ENCODE assay signal across 14 cellular contexts in the genomic region with DNA sequence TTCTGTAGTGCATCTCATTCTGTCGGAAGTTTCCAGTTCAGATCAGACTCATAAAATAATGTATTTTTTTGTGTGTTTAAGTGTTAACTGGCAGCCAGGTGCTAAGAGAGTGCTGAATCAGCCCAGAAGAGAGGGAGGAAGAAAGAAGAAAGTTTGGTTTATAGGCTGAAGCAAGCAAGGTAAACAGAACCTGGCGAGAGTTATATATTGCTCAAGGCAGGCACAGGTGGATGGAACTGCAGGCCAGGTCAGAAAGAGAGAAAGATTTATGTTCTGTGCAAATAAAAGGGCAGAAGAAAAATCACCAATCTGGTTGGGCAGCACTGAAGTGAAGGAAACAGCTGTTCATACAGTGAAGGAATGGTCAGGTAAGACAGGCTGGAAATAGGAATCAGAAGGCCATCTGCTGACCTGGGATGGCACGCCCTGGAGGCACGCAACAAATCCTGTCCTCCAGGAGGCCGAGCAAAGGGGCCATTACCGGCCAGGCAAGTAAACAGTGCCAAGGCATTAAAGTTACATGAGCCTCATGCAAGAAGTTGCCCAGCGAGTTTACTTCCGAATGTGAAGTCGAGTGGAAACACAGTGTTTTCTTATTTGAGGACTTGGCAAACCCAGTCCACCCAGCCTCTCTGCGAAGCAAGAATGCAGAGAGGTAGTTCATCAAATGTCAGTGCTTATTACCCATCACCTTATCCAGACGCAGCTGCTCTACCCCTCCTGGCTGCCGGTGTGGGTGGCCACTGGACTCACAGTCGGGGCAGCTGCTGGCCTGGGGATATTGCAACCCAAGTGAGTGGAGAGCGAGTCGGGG.
A peak's percentile ranks its signal among the peaks of the same experiment; 100 is the strongest.
DNase-seq lines count a peak whose midpoint lies in the region; ATAC-seq, FAIRE-seq and TF ChIP-seq lines count a peak whose summit lies in the region.
"Had no signal": no experiment of that assay in that cellular context is flagged by ENCODE, and none has a peak within 500 bp of the region (broad histone marks: within the 10 kb centered on the region; RNA-seq: fewer than 3 reads in every experiment).

No MANE protein-coding gene starts in this region.

- H3K27ac Mint-ChIP-seq in activated naive CD8-positive, alpha-beta T cell treated with anti-CD3 and anti-CD28 coated beads for 36 hours = no peak overlapping the region
- H3K27ac Mint-ChIP-seq: memory B cell had no signal

- no peaks in the 10 kb centered on the region for H3K4me1 Mint-ChIP-seq in activated naive CD8-positive, alpha-beta T cell treated with anti-CD3 and anti-CD28 coated beads for 36 hours
- H3K4me1 Mint-ChIP-seq: memory B cell had no signal

- H3K9ac ChIP-seq in kidney (ENCODE audit: low read length in 2 of 2) = no peak overlapping the region

- in situ Hi-C loops in T47D (cut with HindIII; ENCODE audit: low pct_unique_long_range_greater_than_20kb, low sequenced_read_pairs) = no loop called here

- H3K36me3 Mint-ChIP-seq in activated naive CD8-positive, alpha-beta T cell treated with anti-CD3 and anti-CD28 coated beads for 36 hours = no peaks in the 10 kb centered on the region
- H3K36me3 Mint-ChIP-seq: memory B cell had no signal

- TF ChIP-seq CTCF in 22Rv1 (IDR thresholded peaks at IDR 0.05) (no peak), kidney (IDR thresholded peaks at IDR 0.05; ENCODE audit: borderline replicate concordance, extremely low read depth, insufficient read depth) (no peak)

- DNase-seq in NCI-H146 treated with DMSO at 0.1 percent for 48 hours (lab: John Stamatoyannopoulos, UW; ENCODE audit: unreplicated experiment) (peak; percentile 52), T47D (ENCODE audit: low read depth in 1 of 2, low spot score in 1 of 2) (peak; percentile 42 to 100), medulla oblongata (ENCODE audit: extremely low spot score) (peak; percentile 69), kidney (no peak)
- DNase-seq in activated naive CD8-positive, alpha-beta T cell treated with anti-CD3 and anti-CD28 coated beads for 36 hours = no peak
- DNase-seq in activated CD4-positive, alpha-beta T cell treated with anti-CD3 and anti-CD28 coated beads, Interleukin-2, amount 50 U/mL, for 4 hours = no peak
- DNase-seq: activated naive CD4-positive, alpha-beta T cell treated with anti-CD3 and anti-CD28 coated beads, Interleukin-2, amount 50 U/mL, for 16 hours; NCI-H1048; NCI-H526 had no signal

- no peak for FAIRE-seq in kidney (lab: Jason Lieb, UNC)

- peak overlapping the region; percentile 80 for H3K27ac ChIP-seq in 22Rv1
- no peak overlapping the region for H3K27ac ChIP-seq in kidney (ENCODE audit: low read depth in 2 of 2, low read length in 2 of 2)
- H3K27ac ChIP-seq: neutrophil, SK-N-MC had no signal

- H3K4me1 ChIP-seq in kidney (ENCODE audit: control insufficient read depth in 1 of 2, insufficient read depth in 1 of 2, low read depth in 1 of 2, low read length in 2 of 2) = peaks cover 0 to 2% of the 10 kb centered on the region in 2 donors

- intact Hi-C loops in kidney (cut with DNase I) = no loop called here

- no peaks in the 10 kb centered on the region for H3K36me3 ChIP-seq in kidney (ENCODE audit: control insufficient read depth in 1 of 2, insufficient read depth in 2 of 2, low read length in 2 of 2)
- H3K36me3 ChIP-seq: neutrophil had no signal

- H3K9me3 Mint-ChIP-seq in activated naive CD8-positive, alpha-beta T cell treated with anti-CD3 and anti-CD28 coated beads for 36 hours = no peaks in the 10 kb centered on the region
- H3K9me3 Mint-ChIP-seq: memory B cell had no signal

- H3K27me3 Mint-ChIP-seq in activated naive CD8-positive, alpha-beta T cell treated with anti-CD3 and anti-CD28 coated beads for 36 hours = peaks cover 6% of the 10 kb centered on the region

- no peak for ATAC-seq in GM18511 (IDR thresholded peaks at IDR 0.05; ENCODE audit: unreplicated experiment)

- H3K4me3 ChIP-seq in kidney (ENCODE audit: low read length in 2 of 2) = no peak overlapping the region
- H3K4me3 ChIP-seq: SK-N-MC had no signal

- H3K9me3 ChIP-seq in kidney (ENCODE audit: control insufficient read depth in 1 of 2, low read length in 2 of 2) = no peaks in the 10 kb centered on the region
- H3K9me3 ChIP-seq: neutrophil had no signal

- H3K4me3 Mint-ChIP-seq in activated naive CD8-positive, alpha-beta T cell treated with anti-CD3 and anti-CD28 coated beads for 36 hours = no peak overlapping the region
- H3K4me3 Mint-ChIP-seq: memory B cell had no signal

Comparison
In these comparisons a context has a peak if more than half of its experiments do, and no peak if none do; other contexts are left out.
1. DNase-seq: peak in NCI-H146 treated with DMSO at 0.1 percent for 48 hours (single experiment), T47D (2 of 2) and medulla oblongata (single experiment); none in kidney (single experiment), activated naive CD8-positive, alpha-beta T cell treated with anti-CD3 and anti-CD28 coated beads for 36 hours (single experiment) and activated CD4-positive, alpha-beta T cell treated with anti-CD3 and anti-CD28 coated beads, Interleukin-2, amount 50 U/mL, for 4 hours (0 of 2).